In the genomic region with DNA sequence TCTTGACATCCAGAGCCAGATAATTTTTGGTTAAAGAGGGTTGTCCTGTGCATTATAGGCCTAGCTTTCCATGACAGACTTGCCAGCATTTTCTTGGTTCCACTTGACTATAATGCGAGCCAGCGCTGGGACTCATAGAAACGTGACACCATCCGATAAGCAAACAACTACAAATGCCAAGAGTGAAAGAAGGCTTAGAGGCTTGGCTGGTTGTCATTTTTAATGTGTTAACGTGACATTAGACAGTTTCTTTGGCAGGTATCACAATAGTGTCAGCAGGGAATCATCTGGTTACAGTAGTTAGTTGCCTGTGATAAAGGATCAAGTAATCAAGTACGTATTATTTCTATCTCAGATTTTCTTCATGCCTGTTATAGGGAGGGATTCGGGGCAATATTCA, we compare ENCODE assay signal across 1 cellular context.
TF ChIP-seq lines count a peak whose summit lies in the region.

No MANE protein-coding gene starts in this region.

TF ChIP-seq in HEK293, 187 proteins besides CTCF, POLR2A, EP300 and RAD21 (continued from another document and continues in another):
- TF ChIP-seq, protein P1, sequence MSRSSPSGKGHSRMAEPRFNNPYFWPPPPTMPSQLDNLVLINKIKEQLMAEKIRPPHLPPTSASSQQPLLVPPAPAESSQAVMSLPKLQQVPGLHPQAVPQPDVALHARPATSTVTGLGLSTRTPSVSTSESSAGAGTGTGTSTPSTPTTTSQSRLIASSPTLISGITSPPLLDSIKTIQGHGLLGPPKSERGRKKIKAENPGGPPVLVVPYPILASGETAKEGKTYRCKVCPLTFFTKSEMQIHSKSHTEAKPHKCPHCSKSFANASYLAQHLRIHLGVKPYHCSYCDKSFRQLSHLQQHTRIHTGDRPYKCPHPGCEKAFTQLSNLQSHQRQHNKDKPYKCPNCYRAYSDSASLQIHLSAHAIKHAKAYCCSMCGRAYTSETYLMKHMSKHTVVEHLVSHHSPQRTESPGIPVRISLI (tag by site-specific recombination; IDR thresholded peaks at IDR 0.05): no peak
- TF ChIP-seq ZNF660 (tag by site-specific recombination; IDR thresholded peaks at IDR 0.05): peak; percentile 48; the same call in 1 of the 2 replicates
- TF ChIP-seq, protein P2, sequence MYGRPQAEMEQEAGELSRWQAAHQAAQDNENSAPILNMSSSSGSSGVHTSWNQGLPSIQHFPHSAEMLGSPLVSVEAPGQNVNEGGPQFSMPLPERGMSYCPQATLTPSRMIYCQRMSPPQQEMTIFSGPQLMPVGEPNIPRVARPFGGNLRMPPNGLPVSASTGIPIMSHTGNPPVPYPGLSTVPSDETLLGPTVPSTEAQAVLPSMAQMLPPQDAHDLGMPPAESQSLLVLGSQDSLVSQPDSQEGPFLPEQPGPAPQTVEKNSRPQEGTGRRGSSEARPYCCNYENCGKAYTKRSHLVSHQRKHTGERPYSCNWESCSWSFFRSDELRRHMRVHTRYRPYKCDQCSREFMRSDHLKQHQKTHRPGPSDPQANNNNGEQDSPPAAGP (tag by site-specific recombination; IDR thresholded peaks at IDR 0.05): no peak
- TF ChIP-seq, protein P3, sequence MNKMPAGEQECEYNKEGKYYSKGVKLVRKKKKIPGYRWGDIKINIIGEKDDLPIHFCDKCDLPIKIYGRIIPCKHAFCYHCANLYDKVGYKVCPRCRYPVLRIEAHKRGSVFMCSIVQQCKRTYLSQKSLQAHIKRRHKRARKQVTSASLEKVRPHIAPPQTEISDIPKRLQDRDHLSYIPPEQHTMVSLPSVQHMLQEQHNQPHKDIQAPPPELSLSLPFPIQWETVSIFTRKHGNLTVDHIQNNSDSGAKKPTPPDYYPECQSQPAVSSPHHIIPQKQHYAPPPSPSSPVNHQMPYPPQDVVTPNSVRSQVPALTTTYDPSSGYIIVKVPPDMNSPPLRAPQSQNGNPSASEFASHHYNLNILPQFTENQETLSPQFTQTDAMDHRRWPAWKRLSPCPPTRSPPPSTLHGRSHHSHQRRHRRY (tag by site-specific recombination; IDR thresholded peaks at IDR 0.05): no peak
- TF ChIP-seq, protein P4, sequence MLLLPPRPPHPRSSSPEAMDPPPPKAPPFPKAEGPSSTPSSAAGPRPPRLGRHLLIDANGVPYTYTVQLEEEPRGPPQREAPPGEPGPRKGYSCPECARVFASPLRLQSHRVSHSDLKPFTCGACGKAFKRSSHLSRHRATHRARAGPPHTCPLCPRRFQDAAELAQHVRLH (tag by site-specific recombination; IDR thresholded peaks at IDR 0.05): 0 out of 2 replicates have a peak, but pooled peaks have one; percentile 22
- TF ChIP-seq, protein P5, sequence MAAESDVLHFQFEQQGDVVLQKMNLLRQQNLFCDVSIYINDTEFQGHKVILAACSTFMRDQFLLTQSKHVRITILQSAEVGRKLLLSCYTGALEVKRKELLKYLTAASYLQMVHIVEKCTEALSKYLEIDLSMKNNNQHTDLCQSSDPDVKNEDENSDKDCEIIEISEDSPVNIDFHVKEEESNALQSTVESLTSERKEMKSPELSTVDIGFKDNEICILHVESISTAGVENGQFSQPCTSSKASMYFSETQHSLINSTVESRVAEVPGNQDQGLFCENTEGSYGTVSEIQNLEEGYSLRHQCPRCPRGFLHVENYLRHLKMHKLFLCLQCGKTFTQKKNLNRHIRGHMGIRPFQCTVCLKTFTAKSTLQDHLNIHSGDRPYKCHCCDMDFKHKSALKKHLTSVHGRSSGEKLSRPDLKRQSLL (tag by site-specific recombination; IDR thresholded peaks at IDR 0.05): no peak
- TF ChIP-seq, protein P6, sequence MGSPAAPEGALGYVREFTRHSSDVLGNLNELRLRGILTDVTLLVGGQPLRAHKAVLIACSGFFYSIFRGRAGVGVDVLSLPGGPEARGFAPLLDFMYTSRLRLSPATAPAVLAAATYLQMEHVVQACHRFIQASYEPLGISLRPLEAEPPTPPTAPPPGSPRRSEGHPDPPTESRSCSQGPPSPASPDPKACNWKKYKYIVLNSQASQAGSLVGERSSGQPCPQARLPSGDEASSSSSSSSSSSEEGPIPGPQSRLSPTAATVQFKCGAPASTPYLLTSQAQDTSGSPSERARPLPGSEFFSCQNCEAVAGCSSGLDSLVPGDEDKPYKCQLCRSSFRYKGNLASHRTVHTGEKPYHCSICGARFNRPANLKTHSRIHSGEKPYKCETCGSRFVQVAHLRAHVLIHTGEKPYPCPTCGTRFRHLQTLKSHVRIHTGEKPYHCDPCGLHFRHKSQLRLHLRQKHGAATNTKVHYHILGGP (tag by site-specific recombination; IDR thresholded peaks at IDR 0.05): no peak
- no peak for TF ChIP-seq ZNF138 (tag by site-specific recombination; IDR thresholded peaks at IDR 0.05; ENCODE audit: borderline replicate concordance)
- TF ChIP-seq ZNF19 (tag by site-specific recombination; IDR thresholded peaks at IDR 0.05; ENCODE audit: low read depth): no peak
- TF ChIP-seq ZNF785 (tag by site-specific recombination; IDR thresholded peaks at IDR 0.05): no peak
- no peak for TF ChIP-seq RBAK (tag by site-specific recombination; IDR thresholded peaks at IDR 0.05)
- TF ChIP-seq REPIN1 (tag by site-specific recombination; IDR thresholded peaks at IDR 0.05; ENCODE audit: low read depth): no peak
- no peak for TF ChIP-seq KLF7 (tag by site-specific recombination; IDR thresholded peaks at IDR 0.05; ENCODE audit: borderline replicate concordance)
- TF ChIP-seq ZNF426 (tag by site-specific recombination; IDR thresholded peaks at IDR 0.05): no peak
- peak; percentile 82 for TF ChIP-seq FEZF1 (tag by site-specific recombination; IDR thresholded peaks at IDR 0.05)
- no peak for TF ChIP-seq ZNF211 (tag by site-specific recombination; IDR thresholded peaks at IDR 0.05; ENCODE audit: low read depth)
- no peak for TF ChIP-seq ZNF529 (tag by site-specific recombination; IDR thresholded peaks at IDR 0.05; ENCODE audit: insufficient replicate concordance)
- TF ChIP-seq ZNF366 (tag by site-specific recombination; conservative IDR thresholded peaks at IDR 0.05): peak; percentile 36
- no peak for TF ChIP-seq ZNF473 (tag by site-specific recombination; IDR thresholded peaks at IDR 0.05)
- TF ChIP-seq ZBTB20 (tag by site-specific recombination; IDR thresholded peaks at IDR 0.05): no peak
- TF ChIP-seq ZNF629 (tag by site-specific recombination; IDR thresholded peaks at IDR 0.05): peak; percentile 60; the same call in 1 of the 2 replicates
- TF ChIP-seq, protein P7, sequence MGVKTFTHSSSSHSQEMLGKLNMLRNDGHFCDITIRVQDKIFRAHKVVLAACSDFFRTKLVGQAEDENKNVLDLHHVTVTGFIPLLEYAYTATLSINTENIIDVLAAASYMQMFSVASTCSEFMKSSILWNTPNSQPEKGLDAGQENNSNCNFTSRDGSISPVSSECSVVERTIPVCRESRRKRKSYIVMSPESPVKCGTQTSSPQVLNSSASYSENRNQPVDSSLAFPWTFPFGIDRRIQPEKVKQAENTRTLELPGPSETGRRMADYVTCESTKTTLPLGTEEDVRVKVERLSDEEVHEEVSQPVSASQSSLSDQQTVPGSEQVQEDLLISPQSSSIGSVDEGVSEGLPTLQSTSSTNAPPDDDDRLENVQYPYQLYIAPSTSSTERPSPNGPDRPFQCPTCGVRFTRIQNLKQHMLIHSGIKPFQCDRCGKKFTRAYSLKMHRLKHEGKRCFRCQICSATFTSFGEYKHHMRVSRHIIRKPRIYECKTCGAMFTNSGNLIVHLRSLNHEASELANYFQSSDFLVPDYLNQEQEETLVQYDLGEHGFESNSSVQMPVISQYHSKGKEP (tag by site-specific recombination; IDR thresholded peaks at IDR 0.05): no peak; the same call in 1 of the 2 replicates
- TF ChIP-seq ZNF777 (tag by site-specific recombination; IDR thresholded peaks at IDR 0.05; ENCODE audit: borderline replicate concordance): no peak
- no peak for TF ChIP-seq ZNF521 (tag by site-specific recombination; IDR thresholded peaks at IDR 0.05)
- peak; percentile 70 for TF ChIP-seq ZXDB (tag by site-specific recombination; IDR thresholded peaks at IDR 0.05)
- TF ChIP-seq ZNF341 (tag by site-specific recombination; IDR thresholded peaks at IDR 0.05; ENCODE audit: low read depth): no peak
- TF ChIP-seq, protein P8, sequence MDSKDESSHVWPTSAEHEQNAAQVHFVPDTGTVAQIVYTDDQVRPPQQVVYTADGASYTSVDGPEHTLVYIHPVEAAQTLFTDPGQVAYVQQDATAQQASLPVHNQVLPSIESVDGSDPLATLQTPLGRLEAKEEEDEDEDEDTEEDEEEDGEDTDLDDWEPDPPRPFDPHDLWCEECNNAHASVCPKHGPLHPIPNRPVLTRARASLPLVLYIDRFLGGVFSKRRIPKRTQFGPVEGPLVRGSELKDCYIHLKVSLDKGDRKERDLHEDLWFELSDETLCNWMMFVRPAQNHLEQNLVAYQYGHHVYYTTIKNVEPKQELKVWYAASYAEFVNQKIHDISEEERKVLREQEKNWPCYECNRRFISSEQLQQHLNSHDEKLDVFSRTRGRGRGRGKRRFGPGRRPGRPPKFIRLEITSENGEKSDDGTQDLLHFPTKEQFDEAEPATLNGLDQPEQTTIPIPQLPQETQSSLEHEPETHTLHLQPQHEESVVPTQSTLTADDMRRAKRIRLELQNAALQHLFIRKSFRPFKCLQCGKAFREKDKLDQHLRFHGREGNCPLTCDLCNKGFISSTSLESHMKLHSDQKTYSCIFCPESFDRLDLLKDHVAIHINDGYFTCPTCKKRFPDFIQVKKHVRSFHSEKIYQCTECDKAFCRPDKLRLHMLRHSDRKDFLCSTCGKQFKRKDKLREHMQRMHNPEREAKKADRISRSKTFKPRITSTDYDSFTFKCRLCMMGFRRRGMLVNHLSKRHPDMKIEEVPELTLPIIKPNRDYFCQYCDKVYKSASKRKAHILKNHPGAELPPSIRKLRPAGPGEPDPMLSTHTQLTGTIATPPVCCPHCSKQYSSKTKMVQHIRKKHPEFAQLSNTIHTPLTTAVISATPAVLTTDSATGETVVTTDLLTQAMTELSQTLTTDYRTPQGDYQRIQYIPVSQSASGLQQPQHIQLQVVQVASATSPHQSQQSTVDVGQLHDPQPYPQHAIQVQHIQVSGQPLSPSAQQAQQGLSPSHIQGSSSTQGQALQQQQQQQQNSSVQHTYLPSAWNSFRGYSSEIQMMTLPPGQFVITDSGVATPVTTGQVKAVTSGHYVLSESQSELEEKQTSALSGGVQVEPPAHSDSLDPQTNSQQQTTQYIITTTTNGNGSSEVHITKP (tag by site-specific recombination; IDR thresholded peaks at IDR 0.05): peak; percentile 29; the same call in 1 of the 2 replicates
- peak; percentile 54; the same call in 1 of the 2 replicates for TF ChIP-seq SP7 (tag by site-specific recombination; IDR thresholded peaks at IDR 0.05)
- TF ChIP-seq, protein P9, sequence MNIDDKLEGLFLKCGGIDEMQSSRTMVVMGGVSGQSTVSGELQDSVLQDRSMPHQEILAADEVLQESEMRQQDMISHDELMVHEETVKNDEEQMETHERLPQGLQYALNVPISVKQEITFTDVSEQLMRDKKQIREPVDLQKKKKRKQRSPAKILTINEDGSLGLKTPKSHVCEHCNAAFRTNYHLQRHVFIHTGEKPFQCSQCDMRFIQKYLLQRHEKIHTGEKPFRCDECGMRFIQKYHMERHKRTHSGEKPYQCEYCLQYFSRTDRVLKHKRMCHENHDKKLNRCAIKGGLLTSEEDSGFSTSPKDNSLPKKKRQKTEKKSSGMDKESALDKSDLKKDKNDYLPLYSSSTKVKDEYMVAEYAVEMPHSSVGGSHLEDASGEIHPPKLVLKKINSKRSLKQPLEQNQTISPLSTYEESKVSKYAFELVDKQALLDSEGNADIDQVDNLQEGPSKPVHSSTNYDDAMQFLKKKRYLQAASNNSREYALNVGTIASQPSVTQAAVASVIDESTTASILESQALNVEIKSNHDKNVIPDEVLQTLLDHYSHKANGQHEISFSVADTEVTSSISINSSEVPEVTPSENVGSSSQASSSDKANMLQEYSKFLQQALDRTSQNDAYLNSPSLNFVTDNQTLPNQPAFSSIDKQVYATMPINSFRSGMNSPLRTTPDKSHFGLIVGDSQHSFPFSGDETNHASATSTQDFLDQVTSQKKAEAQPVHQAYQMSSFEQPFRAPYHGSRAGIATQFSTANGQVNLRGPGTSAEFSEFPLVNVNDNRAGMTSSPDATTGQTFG (tag by site-specific recombination; IDR thresholded peaks at IDR 0.05; ENCODE audit: borderline replicate concordance): no peak
- TF ChIP-seq, protein P10, sequence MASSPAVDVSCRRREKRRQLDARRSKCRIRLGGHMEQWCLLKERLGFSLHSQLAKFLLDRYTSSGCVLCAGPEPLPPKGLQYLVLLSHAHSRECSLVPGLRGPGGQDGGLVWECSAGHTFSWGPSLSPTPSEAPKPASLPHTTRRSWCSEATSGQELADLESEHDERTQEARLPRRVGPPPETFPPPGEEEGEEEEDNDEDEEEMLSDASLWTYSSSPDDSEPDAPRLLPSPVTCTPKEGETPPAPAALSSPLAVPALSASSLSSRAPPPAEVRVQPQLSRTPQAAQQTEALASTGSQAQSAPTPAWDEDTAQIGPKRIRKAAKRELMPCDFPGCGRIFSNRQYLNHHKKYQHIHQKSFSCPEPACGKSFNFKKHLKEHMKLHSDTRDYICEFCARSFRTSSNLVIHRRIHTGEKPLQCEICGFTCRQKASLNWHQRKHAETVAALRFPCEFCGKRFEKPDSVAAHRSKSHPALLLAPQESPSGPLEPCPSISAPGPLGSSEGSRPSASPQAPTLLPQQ (tag by site-specific recombination; IDR thresholded peaks at IDR 0.05): no peak
- TF ChIP-seq ZNF121 (tag by site-specific recombination; IDR thresholded peaks at IDR 0.05): no peak
- TF ChIP-seq ZNF571 (tag by site-specific recombination; IDR thresholded peaks at IDR 0.05): no peak
- TF ChIP-seq ZFHX2 (tag by site-specific recombination; conservative IDR thresholded peaks at IDR 0.05): no peak
- peak; percentile 92 for TF ChIP-seq ZNF843 (tag by site-specific recombination; IDR thresholded peaks at IDR 0.05)
- no peak for TF ChIP-seq ZNF350 (tag by site-specific recombination; IDR thresholded peaks at IDR 0.05)
- TF ChIP-seq MYNN (tag by site-specific recombination; IDR thresholded peaks at IDR 0.05; ENCODE audit: borderline replicate concordance): no peak
- TF ChIP-seq ZNF214 (tag by site-specific recombination; IDR thresholded peaks at IDR 0.05; ENCODE audit: borderline replicate concordance): no peak
- TF ChIP-seq, protein P11, sequence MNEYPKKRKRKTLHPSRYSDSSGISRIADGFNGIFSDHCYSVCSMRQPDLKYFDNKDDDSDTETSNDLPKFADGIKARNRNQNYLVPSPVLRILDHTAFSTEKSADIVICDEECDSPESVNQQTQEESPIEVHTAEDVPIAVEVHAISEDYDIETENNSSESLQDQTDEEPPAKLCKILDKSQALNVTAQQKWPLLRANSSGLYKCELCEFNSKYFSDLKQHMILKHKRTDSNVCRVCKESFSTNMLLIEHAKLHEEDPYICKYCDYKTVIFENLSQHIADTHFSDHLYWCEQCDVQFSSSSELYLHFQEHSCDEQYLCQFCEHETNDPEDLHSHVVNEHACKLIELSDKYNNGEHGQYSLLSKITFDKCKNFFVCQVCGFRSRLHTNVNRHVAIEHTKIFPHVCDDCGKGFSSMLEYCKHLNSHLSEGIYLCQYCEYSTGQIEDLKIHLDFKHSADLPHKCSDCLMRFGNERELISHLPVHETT (tag by site-specific recombination; IDR thresholded peaks at IDR 0.05): no peak
- TF ChIP-seq ZNF555 (tag by site-specific recombination; conservative IDR thresholded peaks at IDR 0.05): no peak
- TF ChIP-seq ZNF223 (tag by site-specific recombination; IDR thresholded peaks at IDR 0.05): no peak
- TF ChIP-seq, protein P12, sequence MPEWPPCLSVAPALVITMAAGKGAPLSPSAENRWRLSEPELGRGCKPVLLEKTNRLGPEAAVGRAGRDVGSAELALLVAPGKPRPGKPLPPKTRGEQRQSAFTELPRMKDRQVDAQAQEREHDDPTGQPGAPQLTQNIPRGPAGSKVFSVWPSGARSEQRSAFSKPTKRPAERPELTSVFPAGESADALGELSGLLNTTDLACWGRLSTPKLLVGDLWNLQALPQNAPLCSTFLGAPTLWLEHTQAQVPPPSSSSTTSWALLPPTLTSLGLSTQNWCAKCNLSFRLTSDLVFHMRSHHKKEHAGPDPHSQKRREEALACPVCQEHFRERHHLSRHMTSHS (tag by site-specific recombination; IDR thresholded peaks at IDR 0.05): no peak
- peak; percentile 77 for TF ChIP-seq ZNF184 (tag by site-specific recombination; IDR thresholded peaks at IDR 0.05)
- TF ChIP-seq ZNF221 (tag by site-specific recombination; IDR thresholded peaks at IDR 0.05; ENCODE audit: borderline replicate concordance): no peak
